1 cellular context compared by ENCODE assay signal in the genomic region with DNA sequence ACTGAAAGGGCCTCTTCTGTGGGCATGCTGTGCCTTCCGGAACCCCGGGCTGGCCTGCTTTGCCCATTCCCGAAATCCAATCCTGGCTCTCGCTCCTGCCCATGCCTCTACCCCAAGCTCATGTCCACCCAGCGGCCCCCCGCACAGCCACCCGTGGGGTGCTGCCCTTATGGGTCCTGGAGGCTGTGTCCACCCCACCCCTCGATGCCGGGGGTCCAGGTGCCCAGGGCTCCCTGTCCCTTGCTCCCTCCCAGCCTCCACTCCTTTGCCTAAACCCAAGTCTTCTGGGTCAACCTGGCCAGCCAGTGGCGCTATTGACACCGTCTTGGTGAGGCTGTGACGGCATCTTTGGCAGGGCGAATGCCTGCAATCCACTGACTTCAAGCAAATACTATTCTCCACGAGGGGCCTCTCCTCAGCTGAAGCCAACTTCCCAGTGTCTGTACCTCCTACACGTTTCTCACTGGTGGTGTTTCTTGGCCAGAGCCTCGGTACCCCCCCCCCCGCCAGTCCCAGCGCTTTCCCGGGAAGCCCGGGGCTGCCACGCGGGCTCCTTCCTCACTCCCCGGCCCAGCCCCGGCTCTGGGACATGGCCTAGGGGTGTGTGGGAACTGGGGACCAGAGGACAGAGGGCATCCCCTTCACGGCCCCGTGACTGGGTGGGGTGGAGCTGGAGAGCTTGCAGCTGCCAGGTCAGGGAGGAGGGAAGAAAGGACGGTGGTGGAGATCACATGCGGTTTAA.
TF ChIP-seq lines count a peak whose summit lies in the region.

No MANE protein-coding gene starts in this region.

TF ChIP-seq in WTC11, 78 proteins besides CTCF, POLR2A, EP300 and RAD21:
- TF ChIP-seq, protein P1, sequence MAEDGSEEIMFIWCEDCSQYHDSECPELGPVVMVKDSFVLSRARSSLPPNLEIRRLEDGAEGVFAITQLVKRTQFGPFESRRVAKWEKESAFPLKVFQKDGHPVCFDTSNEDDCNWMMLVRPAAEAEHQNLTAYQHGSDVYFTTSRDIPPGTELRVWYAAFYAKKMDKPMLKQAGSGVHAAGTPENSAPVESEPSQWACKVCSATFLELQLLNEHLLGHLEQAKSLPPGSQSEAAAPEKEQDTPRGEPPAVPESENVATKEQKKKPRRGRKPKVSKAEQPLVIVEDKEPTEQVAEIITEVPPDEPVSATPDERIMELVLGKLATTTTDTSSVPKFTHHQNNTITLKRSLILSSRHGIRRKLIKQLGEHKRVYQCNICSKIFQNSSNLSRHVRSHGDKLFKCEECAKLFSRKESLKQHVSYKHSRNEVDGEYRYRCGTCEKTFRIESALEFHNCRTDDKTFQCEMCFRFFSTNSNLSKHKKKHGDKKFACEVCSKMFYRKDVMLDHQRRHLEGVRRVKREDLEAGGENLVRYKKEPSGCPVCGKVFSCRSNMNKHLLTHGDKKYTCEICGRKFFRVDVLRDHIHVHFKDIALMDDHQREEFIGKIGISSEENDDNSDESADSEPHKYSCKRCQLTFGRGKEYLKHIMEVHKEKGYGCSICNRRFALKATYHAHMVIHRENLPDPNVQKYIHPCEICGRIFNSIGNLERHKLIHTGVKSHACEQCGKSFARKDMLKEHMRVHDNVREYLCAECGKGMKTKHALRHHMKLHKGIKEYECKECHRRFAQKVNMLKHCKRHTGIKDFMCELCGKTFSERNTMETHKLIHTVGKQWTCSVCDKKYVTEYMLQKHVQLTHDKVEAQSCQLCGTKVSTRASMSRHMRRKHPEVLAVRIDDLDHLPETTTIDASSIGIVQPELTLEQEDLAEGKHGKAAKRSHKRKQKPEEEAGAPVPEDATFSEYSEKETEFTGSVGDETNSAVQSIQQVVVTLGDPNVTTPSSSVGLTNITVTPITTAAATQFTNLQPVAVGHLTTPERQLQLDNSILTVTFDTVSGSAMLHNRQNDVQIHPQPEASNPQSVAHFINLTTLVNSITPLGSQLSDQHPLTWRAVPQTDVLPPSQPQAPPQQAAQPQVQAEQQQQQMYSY (CRISPR knock-in tag; IDR thresholded peaks at IDR 0.05): peak; percentile 81
- TF ChIP-seq ZNF671 (CRISPR knock-in tag; IDR thresholded peaks at IDR 0.05): 0 out of 2 replicates have a peak, but pooled peaks have one; percentile 37
- no peak for TF ChIP-seq SOX15 (CRISPR knock-in tag; IDR thresholded peaks at IDR 0.05)
